8 cellular contexts compared by ENCODE assay signal in genomic region chr6:7050911-7051779, GRCh38. TPM values are rescaled to one million over a fixed set of nuclear protein-coding genes. Genes with fewer than 3 reads are reported as not detected.
DNase-seq lines count a peak whose midpoint lies in the region; ATAC-seq and TF ChIP-seq lines count a peak whose summit lies in the region.

No MANE protein-coding gene starts in this region.

- H3K9ac ChIP-seq in subcutaneous abdominal adipose tissue (ENCODE audit: low read length in 5 of 5) = peak overlapping the region in 4 of 5 donors; percentile 21 to 80 (median 64)

- DNase-seq in effector CD4-positive, alpha-beta T cell = peak; percentile 7
- peak; percentile 78 for DNase-seq in lower lobe of right lung
- no peak for DNase-seq in epidermal melanocyte (ENCODE audit: insufficient read length, low spot score)

- H3K27ac ChIP-seq in 22Rv1 (peak overlapping the region; percentile 29; the same call in 1 of the 2 replicates), lower lobe of right lung (peak overlapping the region; percentile 90), subcutaneous abdominal adipose tissue (ENCODE audit: low read depth, low read length) (peak overlapping the region; percentile 67)

- H3K27me3 ChIP-seq in lower lobe of right lung (ENCODE audit: low read depth) = no peaks in the 10 kb centered on the region
- H3K27me3 ChIP-seq in subcutaneous abdominal adipose tissue (ENCODE audit: control insufficient read depth in 5 of 5, insufficient read depth in 4 of 5, low read length in 5 of 5) = no peaks in the 10 kb centered on the region

- peak overlapping the region in 2 of 3 donors; percentile 50 to 53 for H3K27ac Mint-ChIP-seq in IgD-negative memory B cell

- H3K4me3 Mint-ChIP-seq in IgD-negative memory B cell = peak overlapping the region; percentile 75 to 96 (median 83)

- H3K36me3 ChIP-seq in lower lobe of right lung (no peaks in the 10 kb centered on the region), subcutaneous abdominal adipose tissue (ENCODE audit: control insufficient read depth in 5 of 5, insufficient read depth in 5 of 5, low read length in 5 of 5) (no peaks in the 10 kb centered on the region)

- peaks cover 12 to 18% (median 14%) of the 10 kb centered on the region in 3 donors for H3K4me1 Mint-ChIP-seq in IgD-negative memory B cell

- H3K36me3 Mint-ChIP-seq in IgD-negative memory B cell = no peaks in the 10 kb centered on the region

- intact Hi-C loops in lower lobe of right lung (cut with DNase I) = no loop called here

- H3K4me3 ChIP-seq in WI38 (ENCODE audit: low read depth, low read length) (peak overlapping the region; percentile 30), lower lobe of right lung (peak overlapping the region; percentile 70), subcutaneous abdominal adipose tissue (ENCODE audit: low read depth in 1 of 5, low read length in 5 of 5) (peak overlapping the region; percentile 53 to 84 (median 68))

- no peaks in the 10 kb centered on the region for H3K9me3 Mint-ChIP-seq in IgD-negative memory B cell

- H3K4me1 ChIP-seq in lower lobe of right lung (peaks cover 17% of the 10 kb centered on the region), subcutaneous abdominal adipose tissue (ENCODE audit: control insufficient read depth in 5 of 5, insufficient read depth in 5 of 5, low read length in 5 of 5) (peaks cover 0 to 28% (median 21%) of the 10 kb centered on the region in 5 donors)

- H3K9me3 ChIP-seq in lower lobe of right lung = no peaks in the 10 kb centered on the region
- no peaks in the 10 kb centered on the region for H3K9me3 ChIP-seq in subcutaneous abdominal adipose tissue (ENCODE audit: control insufficient read depth in 5 of 5, low read length in 5 of 5)

- ATAC-seq in GM19035 (IDR thresholded peaks at IDR 0.05; ENCODE audit: unreplicated experiment) (peak; percentile 40), lower lobe of right lung (peak; percentile 71 to 79)

- TF ChIP-seq CTCF in 22Rv1 (IDR thresholded peaks at IDR 0.05) (no peak), WI38 (IDR thresholded peaks at IDR 0.05; ENCODE audit: low read depth, low read length) (no peak), lower lobe of right lung (IDR thresholded peaks at IDR 0.05) (no peak)

- H3K27me3 Mint-ChIP-seq in IgD-negative memory B cell = peaks cover 2% of the 10 kb centered on the region

RNA-seq across cellular contexts. Expression of gene RREB1, which starts 56.6 kb away (rescaled TPM):
- 6.1 TPM for polyA plus RNA-seq in IgD-negative memory B cell
- 62.8 TPM for total RNA-seq in lower lobe of right lung

Comparison
In these comparisons a context has a peak if more than half of its experiments do, and no peak if none do; other contexts are left out.
1. H3K27ac ChIP-seq: peak in every context shown above with its lines; median percentile 90 in lower lobe of right lung; 67 in subcutaneous abdominal adipose tissue; 29 in 22Rv1.